13 cellular contexts compared by ENCODE assay signal in genomic region chr16:75296606-75297005, GRCh38. TPM values are rescaled to one million over a fixed set of nuclear protein-coding genes. Genes with fewer than 3 reads are reported as not detected.
DNase-seq lines count a peak whose midpoint lies in the region; ATAC-seq, FAIRE-seq and TF ChIP-seq lines count a peak whose summit lies in the region.
"Had no signal": no experiment of that assay in that cellular context is flagged by ENCODE, and none has a peak within 500 bp of the region (broad histone marks: within the 10 kb centered on the region; RNA-seq: fewer than 3 reads in every experiment).

No MANE protein-coding gene starts in this region.

- TF ChIP-seq CTCF in SK-N-SH (IDR thresholded peaks at IDR 0.05) (no peak), fibroblast of the aortic adventitia (IDR thresholded peaks at IDR 0.05; ENCODE audit: insufficient read depth, low read length) (no peak), pancreas (IDR thresholded peaks at IDR 0.05) (no peak), osteocyte (IDR thresholded peaks at IDR 0.05) (no peak)

- H4K20me1 ChIP-seq in GM23248 (ENCODE audit: insufficient read depth) (no peaks in the 10 kb centered on the region), SK-N-SH (ENCODE audit: insufficient read depth) (no peaks in the 10 kb centered on the region), Karpas-422 (ENCODE audit: insufficient read depth, low read depth, low read length) (no peaks in the 10 kb centered on the region)

- peaks cover 50% of the 10 kb centered on the region for H3K36me3 Mint-ChIP-seq in osteocyte (ENCODE audit: unreplicated experiment)

- peak; percentile 21 for TF ChIP-seq RAD21 in SK-N-SH (IDR thresholded peaks at IDR 0.05; ENCODE audit: low read length)

- no peak overlapping the region for H3K9ac ChIP-seq in GM23248
- no peak overlapping the region for H3K9ac ChIP-seq in SK-N-SH
- no peak overlapping the region for H3K9ac ChIP-seq in Karpas-422 (ENCODE audit: low read length)

- ATAC-seq in pancreas, result peak; percentile 79 to 91 (median 88)
- no peak for ATAC-seq in HG03196 (IDR thresholded peaks at IDR 0.05; ENCODE audit: unreplicated experiment)

- POLR2A ChIA-PET in SK-N-SH (lab: Yijun Ruan, JAX), result no interaction called here

- H3K27ac ChIP-seq in GM23248 (no peak overlapping the region), SK-N-SH (ENCODE audit: low read depth in 2 of 2, low read length in 1 of 2) (peak overlapping the region in 1 of 2 experiments; percentile 96; a peak in 2 of 4 replicates), pancreas (no peak overlapping the region), Karpas-422 (ENCODE audit: low read length) (no peak overlapping the region)
- H3K27ac ChIP-seq: cardiac muscle cell had no signal

- CTCF ChIA-PET in SK-N-SH (lab: Yijun Ruan, JAX), result interaction anchor here (1.4 to 2.0 kb wide), 3 partner anchors 63 to 97 kb away, joined by 3 to 8 read pairs (median 7); no protein-coding TSS in a partner anchor

- H3F3A ChIP-seq in GM23248 (ENCODE audit: insufficient read depth), result no peaks in the 10 kb centered on the region
- H3F3A ChIP-seq in SK-N-SH (replicated peaks; ENCODE audit: insufficient read depth), result no peaks in the 10 kb centered on the region

- H3K4me3 Mint-ChIP-seq in osteocyte (ENCODE audit: unreplicated experiment), result no peak overlapping the region
- H3K4me3 Mint-ChIP-seq: CD14-positive monocyte had no signal

- intact Hi-C loops in pancreas (cut with DNase I), result no loop called here

- H3K9me2 ChIP-seq in GM23248 (ENCODE audit: insufficient read depth) (no peaks in the 10 kb centered on the region), SK-N-SH (no peaks in the 10 kb centered on the region), Karpas-422 (replicated peaks; ENCODE audit: insufficient read depth, low read length) (no peaks in the 10 kb centered on the region)

- 44 to 53% methylated on average over 1 of the region's 1 CpG for WGBS in GM23248 (ENCODE audit: low coverage in 1 of 2, low lambda C conversion rate in 2 of 2, missing lambda C conversion rate in 2 of 2), 2 experiments
- WGBS in SK-N-SH (ENCODE audit: low lambda C conversion rate), result 62% methylated on average over 1 of the region's 1 CpG
- 16 to 25% methylated on average over 1 of the region's 1 CpG for WGBS in pancreas, 2 donors

- no peaks in the 10 kb centered on the region for H3K79me2 ChIP-seq in GM23248 (ENCODE audit: insufficient read depth)
- no peaks in the 10 kb centered on the region for H3K79me2 ChIP-seq in SK-N-SH (ENCODE audit: insufficient read depth)
- H3K79me2 ChIP-seq in Karpas-422 (ENCODE audit: low read length), result no peaks in the 10 kb centered on the region

- peak in 1 of 2 experiments; percentile 68; a peak in 2 of 4 replicates for TF ChIP-seq EP300 in SK-N-SH (IDR thresholded peaks at IDR 0.05; ENCODE audit: borderline replicate concordance in 1 of 2, low read depth in 1 of 2, low read length in 1 of 2)

- H3K9me3 ChIP-seq in GM23248 (ENCODE audit: low read depth), result no peaks in the 10 kb centered on the region
- no peaks in the 10 kb centered on the region for H3K9me3 ChIP-seq in SK-N-SH
- H3K9me3 ChIP-seq in pancreas, result no peaks in the 10 kb centered on the region
- no peaks in the 10 kb centered on the region for H3K9me3 ChIP-seq in Karpas-422 (ENCODE audit: low read length)

- H3K4me2 ChIP-seq in GM23248 (ENCODE audit: unreplicated experiment), result no peak overlapping the region
- no peak overlapping the region for H3K4me2 ChIP-seq in SK-N-SH
- no peak overlapping the region for H3K4me2 ChIP-seq in Karpas-422 (ENCODE audit: low read depth, low read length, poor library complexity, severe bottlenecking)

- in situ Hi-C loops in GM23248 (cut with MboI), result no loop called here

- FAIRE-seq in pancreas (lab: Jason Lieb, UNC), result no peak

- DNase-seq in GM23248 (peak; percentile 26), SK-N-SH (peak; percentile 63), fibroblast of the aortic adventitia (ENCODE audit: low read depth) (peak; percentile 28), pancreas (peak in 4 of 6 donors; percentile 61 to 72 (median 67)), Karpas-422 (no peak), osteocyte (ENCODE audit: extremely low spot score, unreplicated experiment) (no peak)
- DNase-seq in stimulated activated CD4-positive, alpha-beta T cell treated with anti-CD3 and anti-CD28 coated beads, Interleukin-2, amount 100 ng/mL, for 24 hours, result no peak
- DNase-seq: GF-D8, naive B cell, T-helper 1 cell had no signal

- no peaks in the 10 kb centered on the region for H3K9me3 Mint-ChIP-seq in osteocyte (ENCODE audit: unreplicated experiment)
- H3K9me3 Mint-ChIP-seq: naive B cell had no signal

- H3K27me3 Mint-ChIP-seq in osteocyte (ENCODE audit: unreplicated experiment), result no peaks in the 10 kb centered on the region

- no peak overlapping the region for H2AFZ ChIP-seq in GM23248
- no peak overlapping the region for H2AFZ ChIP-seq in SK-N-SH (ENCODE audit: low read depth)
- H2AFZ ChIP-seq in Karpas-422 (ENCODE audit: low read length), result no peak overlapping the region

- H3K4me3 ChIP-seq in GM23248, result no peak overlapping the region
- H3K4me3 ChIP-seq in SK-N-SH (ENCODE audit: low read depth in 2 of 2, low read length in 1 of 2), result no peak overlapping the region
- no peak overlapping the region for H3K4me3 ChIP-seq in fibroblast of the aortic adventitia (ENCODE audit: low read depth, low read length)
- H3K4me3 ChIP-seq in pancreas, result no peak overlapping the region
- H3K4me3 ChIP-seq in Karpas-422 (ENCODE audit: low read length), result no peak overlapping the region
- H3K4me3 ChIP-seq: cardiac muscle cell had no signal

- no peaks in the 10 kb centered on the region for H3K4me1 ChIP-seq in GM23248 (ENCODE audit: insufficient read depth)
- H3K4me1 ChIP-seq in SK-N-SH (ENCODE audit: control insufficient read depth in 1 of 2, insufficient read depth in 2 of 2, low read depth in 1 of 2, low read length in 1 of 2), result peaks cover 18 to 40% of the 10 kb centered on the region in 2 experiments; a peak in 3 of 4 replicates
- H3K4me1 ChIP-seq in pancreas, result no peaks in the 10 kb centered on the region
- peaks cover 54% of the 10 kb centered on the region for H3K4me1 ChIP-seq in Karpas-422 (ENCODE audit: low read length)

- H3K4me1 Mint-ChIP-seq in osteocyte (ENCODE audit: unreplicated experiment), result peaks cover 3% of the 10 kb centered on the region
- H3K4me1 Mint-ChIP-seq: CD14-positive monocyte had no signal

- no peak overlapping the region for H3K27ac Mint-ChIP-seq in osteocyte (ENCODE audit: unreplicated experiment)
- H3K27ac Mint-ChIP-seq: CD14-positive monocyte had no signal

- H3K27me3 ChIP-seq in GM23248 (replicated peaks; ENCODE audit: insufficient read depth) (no peaks in the 10 kb centered on the region), SK-N-SH (ENCODE audit: insufficient read depth) (no peaks in the 10 kb centered on the region), pancreas (no peaks in the 10 kb centered on the region), Karpas-422 (ENCODE audit: low read length) (no peaks in the 10 kb centered on the region)
- H3K27me3 ChIP-seq: cardiac muscle cell had no signal

- H3K36me3 ChIP-seq in GM23248 (ENCODE audit: low read depth) (peaks cover 15% of the 10 kb centered on the region), SK-N-SH (replicated peaks in 1 of 2; ENCODE audit: control insufficient read depth in 1 of 2, insufficient read depth in 2 of 2, low read length in 1 of 2) (peaks cover 28 to 38% of the 10 kb centered on the region in 2 experiments), pancreas (peaks cover 0 to 26% (median 8%) of the 10 kb centered on the region in 3 donors), Karpas-422 (ENCODE audit: insufficient read depth, low read length) (peaks cover 5% of the 10 kb centered on the region; the same call in 1 of the 2 replicates)

TF ChIP-seq in SK-N-SH, 30 proteins besides CTCF, POLR2A, EP300 and RAD21 (continues in another document):
- no peak for TF ChIP-seq TEAD4 (IDR thresholded peaks at IDR 0.05; ENCODE audit: borderline replicate concordance, insufficient read depth)
- TF ChIP-seq RCOR1 (IDR thresholded peaks at IDR 0.05; ENCODE audit: low read length), result peak; percentile 77
- TF ChIP-seq SMC3 (IDR thresholded peaks at IDR 0.05; ENCODE audit: low read depth, low read length), result no peak
- TF ChIP-seq, protein P1, sequence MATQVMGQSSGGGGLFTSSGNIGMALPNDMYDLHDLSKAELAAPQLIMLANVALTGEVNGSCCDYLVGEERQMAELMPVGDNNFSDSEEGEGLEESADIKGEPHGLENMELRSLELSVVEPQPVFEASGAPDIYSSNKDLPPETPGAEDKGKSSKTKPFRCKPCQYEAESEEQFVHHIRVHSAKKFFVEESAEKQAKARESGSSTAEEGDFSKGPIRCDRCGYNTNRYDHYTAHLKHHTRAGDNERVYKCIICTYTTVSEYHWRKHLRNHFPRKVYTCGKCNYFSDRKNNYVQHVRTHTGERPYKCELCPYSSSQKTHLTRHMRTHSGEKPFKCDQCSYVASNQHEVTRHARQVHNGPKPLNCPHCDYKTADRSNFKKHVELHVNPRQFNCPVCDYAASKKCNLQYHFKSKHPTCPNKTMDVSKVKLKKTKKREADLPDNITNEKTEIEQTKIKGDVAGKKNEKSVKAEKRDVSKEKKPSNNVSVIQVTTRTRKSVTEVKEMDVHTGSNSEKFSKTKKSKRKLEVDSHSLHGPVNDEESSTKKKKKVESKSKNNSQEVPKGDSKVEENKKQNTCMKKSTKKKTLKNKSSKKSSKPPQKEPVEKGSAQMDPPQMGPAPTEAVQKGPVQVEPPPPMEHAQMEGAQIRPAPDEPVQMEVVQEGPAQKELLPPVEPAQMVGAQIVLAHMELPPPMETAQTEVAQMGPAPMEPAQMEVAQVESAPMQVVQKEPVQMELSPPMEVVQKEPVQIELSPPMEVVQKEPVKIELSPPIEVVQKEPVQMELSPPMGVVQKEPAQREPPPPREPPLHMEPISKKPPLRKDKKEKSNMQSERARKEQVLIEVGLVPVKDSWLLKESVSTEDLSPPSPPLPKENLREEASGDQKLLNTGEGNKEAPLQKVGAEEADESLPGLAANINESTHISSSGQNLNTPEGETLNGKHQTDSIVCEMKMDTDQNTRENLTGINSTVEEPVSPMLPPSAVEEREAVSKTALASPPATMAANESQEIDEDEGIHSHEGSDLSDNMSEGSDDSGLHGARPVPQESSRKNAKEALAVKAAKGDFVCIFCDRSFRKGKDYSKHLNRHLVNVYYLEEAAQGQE (IDR thresholded peaks at IDR 0.05; ENCODE audit: low read depth, low read length), result no peak

RNA-seq across cellular contexts. Expression of gene BCAR1, which starts 45.2 kb away (rescaled TPM):
- total RNA-seq in GM23248 (2014; rRNA removed; shearing (Covaris generic)), result 84.0 and 87.0 TPM in 2 replicates
- polyA plus RNA-seq in GM23248 (2016; fragmentation: Nextera tagmentation; extraction: Ambion mirVana) (52.9 and 56.1 TPM in 2 replicates), SK-N-SH (2012; rRNA removed) (29.2 and 45.1 TPM in 2 replicates), pancreas (10 to 100 TPM; 60.1 to 66.7 TPM)
- polyA plus RNA-seq in SK-N-SH (2012; cell fraction: cytosol; rRNA removed), result 18.4 and 30.6 TPM in 2 replicates
- 120 and 189 TPM in 2 replicates for polyA plus RNA-seq in SK-N-SH (2012; cell fraction: nucleus; rRNA removed)
- total RNA-seq in fibroblast of the aortic adventitia (ENCODE audit: low replicate concordance) (26.9 and 33.4 TPM in 2 replicates), pancreas (10 to 100 TPM; 30.1 to 56.9 (median 40.4) TPM), osteocyte (126 and 138 TPM in 2 replicates)
- 9.2 and 20.5 TPM in 2 replicates for total RNA-seq in Karpas-422 (2014; rRNA removed; shearing (Covaris generic); ENCODE audit: low replicate concordance)
- polyA plus RNA-seq: CD14-positive monocyte had no signal

Comparison
In these comparisons a context has a peak if more than half of its experiments do, and no peak if none do; other contexts are left out.
1. DNase-seq: peak in GM23248 (single experiment), SK-N-SH (single experiment), fibroblast of the aortic adventitia (single experiment) and pancreas (4 of 6); none in Karpas-422 (single experiment), osteocyte (single experiment) and stimulated activated CD4-positive, alpha-beta T cell treated with anti-CD3 and anti-CD28 coated beads, Interleukin-2, amount 100 ng/mL, for 24 hours (0 of 2).